In the genomic region with DNA sequence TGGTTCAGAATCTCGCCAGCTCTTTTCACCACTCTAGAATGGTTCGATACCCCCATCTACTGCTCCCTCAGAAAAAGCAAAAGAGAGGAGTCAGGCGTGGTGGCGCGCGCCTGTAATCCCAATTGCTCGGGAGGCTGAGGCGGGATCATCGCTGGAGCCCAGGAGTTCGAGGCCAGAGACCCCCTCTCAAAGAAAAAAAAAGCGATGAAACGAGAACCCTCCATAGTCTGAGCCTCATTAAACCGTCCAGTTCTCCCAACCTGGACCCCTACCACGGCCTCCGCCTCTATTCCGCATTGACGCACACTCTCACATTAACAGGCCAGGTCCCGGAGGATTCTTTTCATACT, we compare ENCODE assay signal across 8 cellular contexts. TPM values are rescaled to one million over a fixed set of nuclear protein-coding genes. Genes with fewer than 3 reads are reported as not detected.
DNase-seq lines count a peak whose midpoint lies in the region; ATAC-seq and TF ChIP-seq lines count a peak whose summit lies in the region.

No MANE protein-coding gene starts in this region.

- TF ChIP-seq RAD21 in neural cell (conservative IDR thresholded peaks at IDR 0.05) = no peak

- peaks cover 38% of the 10 kb centered on the region for H3K4me1 Mint-ChIP-seq in CD14-positive monocyte
- H3K4me1 Mint-ChIP-seq in effector memory CD8-positive, alpha-beta T cell (ENCODE audit: low read depth in 2 of 2) = peaks cover 11 to 22% of the 10 kb centered on the region in 2 donors

- no peaks in the 10 kb centered on the region for H3K9me3 ChIP-seq in NT2/D1 (ENCODE audit: insufficient read depth, low read length)
- H3K9me3 ChIP-seq in neural cell (ENCODE audit: low read length) = no peaks in the 10 kb centered on the region

- peak overlapping the region; percentile 10 for H3K27ac ChIP-seq in neural cell (ENCODE audit: low read length)

- H3K36me3 ChIP-seq in NT2/D1 (ENCODE audit: insufficient read depth, insufficient read length, low read length) (no peaks in the 10 kb centered on the region), neural cell (ENCODE audit: insufficient read depth, low read length) (no peaks in the 10 kb centered on the region)

- no peaks in the 10 kb centered on the region for H4K20me1 ChIP-seq in neural cell (ENCODE audit: insufficient read depth)

- no peaks in the 10 kb centered on the region for H3K79me2 ChIP-seq in neural cell (replicated peaks; ENCODE audit: insufficient read depth, low read length)

- H3K36me3 Mint-ChIP-seq in CD14-positive monocyte = no peaks in the 10 kb centered on the region
- H3K36me3 Mint-ChIP-seq in effector memory CD8-positive, alpha-beta T cell (ENCODE audit: insufficient read depth) = peaks cover 29% of the 10 kb centered on the region

- ATAC-seq in effector memory CD8-positive, alpha-beta T cell (replicated peaks) = no peak

- TF ChIP-seq EP300 in neural cell (conservative IDR thresholded peaks at IDR 0.05; ENCODE audit: poor library complexity, severe bottlenecking) = no peak

- H3K4me1 ChIP-seq in NT2/D1 (ENCODE audit: insufficient read depth, insufficient read length) = no peaks in the 10 kb centered on the region

- DNase-seq in CD14-positive monocyte (ENCODE audit: low spot score) = no peak
- no peak for DNase-seq in NT2/D1 (ENCODE audit: low read depth, low spot score)
- DNase-seq in effector memory CD8-positive, alpha-beta T cell = no peak
- DNase-seq in H4 (ENCODE audit: low spot score) = no peak
- DNase-seq in head of caudate nucleus = no peak
- DNase-seq in NOMO-1 (lab: John Stamatoyannopoulos, UW; ENCODE audit: unreplicated experiment in 2 of 2) = no peak
- no peak for DNase-seq in cerebellar cortex (ENCODE audit: low spot score)

- TF ChIP-seq CTCF in CD14-positive monocyte (IDR thresholded peaks at IDR 0.05) (no peak), neural cell (IDR thresholded peaks at IDR 0.05; ENCODE audit: poor library complexity, severe bottlenecking) (no peak)

- peak overlapping the region; percentile 5 for H3K4me2 ChIP-seq in neural cell (ENCODE audit: low read length)

- intact Hi-C loops in CD14-positive monocyte (cut with micrococcal nuclease) = loop anchor here in 1 of 2 donors (5.0 kb wide), 1 partner anchor 128 kb away; a partner anchor contains a TSS
- intact Hi-C loops in head of caudate nucleus (cut with DNase I) = loop anchor here (5.0 kb wide), 1 partner anchor 73 kb away; no protein-coding TSS in a partner anchor

- H3K4me3 Mint-ChIP-seq in CD14-positive monocyte = peak overlapping the region; percentile 88 to 93
- H3K4me3 Mint-ChIP-seq in effector memory CD8-positive, alpha-beta T cell = peak overlapping the region; percentile 83 to 84

- H3K9ac ChIP-seq in NT2/D1 (ENCODE audit: insufficient read length, low read depth) = peak overlapping the region; percentile 64
- peak overlapping the region; percentile 65 for H3K9ac ChIP-seq in neural cell (ENCODE audit: low read length)

- H3K27me3 Mint-ChIP-seq in CD14-positive monocyte (ENCODE audit: low read depth in 3 of 3) = no peaks in the 10 kb centered on the region
- H3K27me3 Mint-ChIP-seq in effector memory CD8-positive, alpha-beta T cell = peaks cover 0 to 7% of the 10 kb centered on the region in 2 donors

- H2AFZ ChIP-seq in neural cell (ENCODE audit: low read depth, low read length) = no peak overlapping the region

- peaks cover 0 to 2% (median 0%) of the 10 kb centered on the region in 7 donors for H3K9me3 Mint-ChIP-seq in CD14-positive monocyte
- H3K9me3 Mint-ChIP-seq in effector memory CD8-positive, alpha-beta T cell = no peaks in the 10 kb centered on the region

- no peaks in the 10 kb centered on the region for H3K9me2 ChIP-seq in neural cell (ENCODE audit: insufficient read depth, low read length)

- H3F3A ChIP-seq in neural cell (ENCODE audit: insufficient read depth, low read length, poor library complexity, severe bottlenecking) = no peaks in the 10 kb centered on the region

- peak overlapping the region; percentile 92 to 99 (median 97) for H3K27ac Mint-ChIP-seq in CD14-positive monocyte
- peak overlapping the region; percentile 97 to 98 for H3K27ac Mint-ChIP-seq in effector memory CD8-positive, alpha-beta T cell

- H3K27me3 ChIP-seq in NT2/D1 (ENCODE audit: insufficient read depth, insufficient read length) (peaks cover 10% of the 10 kb centered on the region), neural cell (ENCODE audit: insufficient read depth, low read depth, low read length) (peaks cover 21% of the 10 kb centered on the region)

- peak overlapping the region; percentile 77 for H3K4me3 ChIP-seq in NT2/D1 (ENCODE audit: insufficient read length, low read depth)
- peak overlapping the region; percentile 69 for H3K4me3 ChIP-seq in neural cell (ENCODE audit: low read length)

TF ChIP-seq in neural cell, 6 proteins besides CTCF, POLR2A, EP300 and RAD21:
- TF ChIP-seq SMC3 (conservative IDR thresholded peaks at IDR 0.05; ENCODE audit: poor library complexity) = no peak

RNA-seq across cellular contexts. Expression of a gene that starts 0.4 kb away (rescaled TPM):
- 1 to 10 TPM; 4.2 to 6.7 TPM for polyA plus RNA-seq in CD14-positive monocyte
- polyA plus RNA-seq in neural cell = 19.1 and 21.3 TPM in 2 replicates
- 3.4 and 6.9 TPM in 2 replicates for polyA minus RNA-seq in neural cell
- total RNA-seq in H4 (2014; rRNA removed; shearing (Covaris generic)) = 18.6 and 22.4 TPM in 2 replicates

RNA-seq across cellular contexts. Expression of a gene that starts 0.6 kb away (rescaled TPM):
- 1 to 10 TPM; 6.7 to 7.8 TPM for polyA plus RNA-seq in CD14-positive monocyte
- 4.0 and 4.3 TPM in 2 replicates for polyA plus RNA-seq in neural cell
- 4.9 and 5.3 TPM in 2 replicates for polyA minus RNA-seq in neural cell
- total RNA-seq in H4 (2014; rRNA removed; shearing (Covaris generic)) = 18.7 and 22.8 TPM in 2 replicates

RNA-seq across cellular contexts. Expression of a gene that starts 51.5 kb away (rescaled TPM):
- polyA plus RNA-seq in CD14-positive monocyte (10 to 100 TPM; 39.7 to 43.5 TPM), neural cell (83.2 and 89.2 TPM in 2 replicates)
- 61.4 and 70.6 TPM in 2 replicates for polyA minus RNA-seq in neural cell
- total RNA-seq in H4 (2014; rRNA removed; shearing (Covaris generic)) = 22.8 and 24.8 TPM in 2 replicates
